Comparison of ENCODE assay signal across 2 cellular contexts in the genomic region with DNA sequence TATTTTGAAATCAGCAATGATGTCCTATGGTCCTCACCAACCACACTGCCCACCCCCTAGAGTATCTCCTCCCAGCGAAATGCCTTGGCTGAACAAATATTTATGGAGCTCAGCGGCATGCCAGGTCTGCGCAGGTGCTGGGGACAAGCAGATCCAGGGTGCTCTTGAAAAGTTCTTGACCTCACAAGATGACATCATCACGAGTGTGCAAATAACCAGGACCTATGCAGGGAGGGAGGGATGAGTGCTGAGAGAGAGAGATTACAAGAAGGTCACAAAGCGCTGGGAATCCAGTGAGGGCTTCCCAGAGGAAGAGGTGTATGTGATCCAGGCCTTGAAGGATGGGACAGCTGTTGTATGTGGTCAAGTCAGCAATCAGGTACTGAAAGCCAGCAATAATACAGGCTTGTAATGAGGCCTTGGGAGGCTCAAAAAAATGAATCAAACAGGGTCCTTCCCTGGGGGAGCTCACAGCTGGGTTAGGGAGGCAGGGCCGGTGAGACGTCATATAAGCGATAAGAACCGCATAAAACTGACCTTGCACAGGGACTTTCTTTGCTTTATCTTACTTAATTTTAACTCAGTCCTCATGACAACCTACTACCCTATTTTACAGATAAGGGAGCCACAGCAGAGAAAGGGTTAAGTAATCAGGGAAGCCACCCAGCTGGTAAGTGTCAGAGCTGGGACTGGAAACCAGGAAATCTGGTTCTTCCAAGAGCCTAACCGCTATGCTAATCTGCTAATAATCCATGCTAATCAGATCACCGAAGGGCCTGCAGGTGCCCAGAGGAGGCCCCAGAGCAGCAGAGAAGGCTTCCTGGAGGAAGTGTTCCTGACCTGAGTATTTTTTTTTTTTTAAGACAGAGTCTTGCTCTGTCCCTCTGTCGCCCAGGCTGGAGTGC.
A peak's percentile ranks its signal among the peaks of the same experiment; 100 is the strongest.
TF ChIP-seq lines count a peak whose summit lies in the region.

No MANE protein-coding gene starts in this region.

TF ChIP-seq in SK-N-SH treated with all-trans-retinoic acid at 6 μM for 48 hours, 23 proteins besides CTCF, POLR2A, EP300 and RAD21:
- TF ChIP-seq, protein P1, sequence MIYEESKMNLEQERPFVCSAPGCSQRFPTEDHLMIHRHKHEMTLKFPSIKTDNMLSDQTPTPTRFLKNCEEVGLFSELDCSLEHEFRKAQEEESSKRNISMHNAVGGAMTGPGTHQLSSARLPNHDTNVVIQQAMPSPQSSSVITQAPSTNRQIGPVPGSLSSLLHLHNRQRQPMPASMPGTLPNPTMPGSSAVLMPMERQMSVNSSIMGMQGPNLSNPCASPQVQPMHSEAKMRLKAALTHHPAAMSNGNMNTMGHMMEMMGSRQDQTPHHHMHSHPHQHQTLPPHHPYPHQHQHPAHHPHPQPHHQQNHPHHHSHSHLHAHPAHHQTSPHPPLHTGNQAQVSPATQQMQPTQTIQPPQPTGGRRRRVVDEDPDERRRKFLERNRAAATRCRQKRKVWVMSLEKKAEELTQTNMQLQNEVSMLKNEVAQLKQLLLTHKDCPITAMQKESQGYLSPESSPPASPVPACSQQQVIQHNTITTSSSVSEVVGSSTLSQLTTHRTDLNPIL (CRISPR knock-in tag; IDR thresholded peaks at IDR 0.05; ENCODE audit: low read depth) = no peak
- no peak for TF ChIP-seq RARB (CRISPR knock-in tag; IDR thresholded peaks at IDR 0.05)
- TF ChIP-seq ZFP3 (CRISPR knock-in tag; IDR thresholded peaks at IDR 0.05) = no peak
- TF ChIP-seq ZNF70 (CRISPR knock-in tag; IDR thresholded peaks at IDR 0.05) = peak; percentile 97
- no peak for TF ChIP-seq PPARA (CRISPR knock-in tag; IDR thresholded peaks at IDR 0.05; ENCODE audit: borderline replicate concordance)

TF ChIP-seq in SK-N-SH, 30 proteins besides CTCF, POLR2A, EP300 and RAD21 (continued from another document):
- TF ChIP-seq, protein P2, sequence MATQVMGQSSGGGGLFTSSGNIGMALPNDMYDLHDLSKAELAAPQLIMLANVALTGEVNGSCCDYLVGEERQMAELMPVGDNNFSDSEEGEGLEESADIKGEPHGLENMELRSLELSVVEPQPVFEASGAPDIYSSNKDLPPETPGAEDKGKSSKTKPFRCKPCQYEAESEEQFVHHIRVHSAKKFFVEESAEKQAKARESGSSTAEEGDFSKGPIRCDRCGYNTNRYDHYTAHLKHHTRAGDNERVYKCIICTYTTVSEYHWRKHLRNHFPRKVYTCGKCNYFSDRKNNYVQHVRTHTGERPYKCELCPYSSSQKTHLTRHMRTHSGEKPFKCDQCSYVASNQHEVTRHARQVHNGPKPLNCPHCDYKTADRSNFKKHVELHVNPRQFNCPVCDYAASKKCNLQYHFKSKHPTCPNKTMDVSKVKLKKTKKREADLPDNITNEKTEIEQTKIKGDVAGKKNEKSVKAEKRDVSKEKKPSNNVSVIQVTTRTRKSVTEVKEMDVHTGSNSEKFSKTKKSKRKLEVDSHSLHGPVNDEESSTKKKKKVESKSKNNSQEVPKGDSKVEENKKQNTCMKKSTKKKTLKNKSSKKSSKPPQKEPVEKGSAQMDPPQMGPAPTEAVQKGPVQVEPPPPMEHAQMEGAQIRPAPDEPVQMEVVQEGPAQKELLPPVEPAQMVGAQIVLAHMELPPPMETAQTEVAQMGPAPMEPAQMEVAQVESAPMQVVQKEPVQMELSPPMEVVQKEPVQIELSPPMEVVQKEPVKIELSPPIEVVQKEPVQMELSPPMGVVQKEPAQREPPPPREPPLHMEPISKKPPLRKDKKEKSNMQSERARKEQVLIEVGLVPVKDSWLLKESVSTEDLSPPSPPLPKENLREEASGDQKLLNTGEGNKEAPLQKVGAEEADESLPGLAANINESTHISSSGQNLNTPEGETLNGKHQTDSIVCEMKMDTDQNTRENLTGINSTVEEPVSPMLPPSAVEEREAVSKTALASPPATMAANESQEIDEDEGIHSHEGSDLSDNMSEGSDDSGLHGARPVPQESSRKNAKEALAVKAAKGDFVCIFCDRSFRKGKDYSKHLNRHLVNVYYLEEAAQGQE (IDR thresholded peaks at IDR 0.05; ENCODE audit: low read depth, low read length) = no peak
